In genomic region chr4:90127223-90127705, GRCh38 we compare ENCODE assay signal across 9 cellular contexts. TPM values are rescaled to one million over a fixed set of nuclear protein-coding genes. Genes with fewer than 3 reads are reported as not detected.
DNase-seq lines count a peak whose midpoint lies in the region; ATAC-seq, FAIRE-seq and TF ChIP-seq lines count a peak whose summit lies in the region.
"Had no signal": no experiment of that assay in that cellular context is flagged by ENCODE, and none has a peak within 500 bp of the region (broad histone marks: within the 10 kb centered on the region; RNA-seq: fewer than 3 reads in every experiment).

TSS of gene CCSER1 (plus strand) at chr4:90127394.

- no peaks in the 10 kb centered on the region for H3K36me3 Mint-ChIP-seq in activated T-helper 2 cell treated with anti-CD3 and anti-CD28 coated beads, Interferon-gamma antibody, Interleukin-2, Interleukin-4, amounts not matched to agents 10 μg/mL and 5 μg/mL and 100 μg/mL, durations not matched to agents 14 hours and 24 hours and 36 hours (ENCODE audit: low read depth)
- H3K36me3 Mint-ChIP-seq in nephron (ENCODE audit: low read depth) = no peaks in the 10 kb centered on the region

- DNase-seq in AML-193 (lab: John Stamatoyannopoulos, UW) (peak; percentile 56 to 60), NCI-H82 treated with DMSO at 0.1 percent for 48 hours (lab: John Stamatoyannopoulos, UW; ENCODE audit: unreplicated experiment) (peak; percentile 61), frontal cortex (ENCODE audit: low spot score in 2 of 2) (peak; percentile 34 to 42), upper lobe of left lung (peak; percentile 84 to 94)
- no peak for DNase-seq in activated T-helper 2 cell treated with anti-CD3 and anti-CD28 coated beads, Interferon-gamma antibody, Interleukin-2, Interleukin-4, amounts not matched to agents 10 μg/mL and 5 μg/mL and 100 μg/mL, durations not matched to agents 14 hours and 24 hours and 36 hours (ENCODE audit: low spot score)

- peaks cover 0 to 5% (median 0%) of the 10 kb centered on the region in 4 donors for H3K27me3 ChIP-seq in upper lobe of left lung

- intact Hi-C loops in activated T-helper 2 cell treated with anti-CD3 and anti-CD28 coated beads, Interferon-gamma antibody, Interleukin-2, Interleukin-4, amounts not matched to agents 10 μg/mL and 5 μg/mL and 100 μg/mL, durations not matched to agents 14 hours and 24 hours and 36 hours (cut with micrococcal nuclease) = loop anchor here (5.0 kb wide), 1 partner anchor 290 kb away; the partner anchor contains the start of gene SNCA

- H3K27ac Mint-ChIP-seq in activated T-helper 2 cell treated with anti-CD3 and anti-CD28 coated beads, Interferon-gamma antibody, Interleukin-2, Interleukin-4, amounts not matched to agents 10 μg/mL and 5 μg/mL and 100 μg/mL, durations not matched to agents 14 hours and 24 hours and 36 hours = no peak within 1 kb of the TSS
- peak within 1 kb of the TSS; percentile 71 to 96 (median 83) for H3K27ac Mint-ChIP-seq in nephron

- peak within 1 kb of the TSS; percentile 38 to 77 (median 74) for H3K4me3 ChIP-seq in upper lobe of left lung

- TF ChIP-seq EP300 in upper lobe of left lung (IDR thresholded peaks at IDR 0.05) = no peak

- TF ChIP-seq CTCF in nephron (IDR thresholded peaks at IDR 0.05; ENCODE audit: unreplicated experiment in 3 of 3) (no peak), upper lobe of left lung (IDR thresholded peaks at IDR 0.05) (peak in 1 of 6 experiments; percentile 12)

- no peaks in the 10 kb centered on the region for H3K9me3 Mint-ChIP-seq in activated T-helper 2 cell treated with anti-CD3 and anti-CD28 coated beads, Interferon-gamma antibody, Interleukin-2, Interleukin-4, amounts not matched to agents 10 μg/mL and 5 μg/mL and 100 μg/mL, durations not matched to agents 14 hours and 24 hours and 36 hours
- H3K9me3 Mint-ChIP-seq in nephron = no peaks in the 10 kb centered on the region

- H3K27me3 Mint-ChIP-seq in activated T-helper 2 cell treated with anti-CD3 and anti-CD28 coated beads, Interferon-gamma antibody, Interleukin-2, Interleukin-4, amounts not matched to agents 10 μg/mL and 5 μg/mL and 100 μg/mL, durations not matched to agents 14 hours and 24 hours and 36 hours (ENCODE audit: low read depth) = peaks cover 41% of the 10 kb centered on the region
- H3K27me3 Mint-ChIP-seq in nephron (ENCODE audit: low read depth) = peaks cover 72% of the 10 kb centered on the region

- peak within 1 kb of the TSS; percentile 75 to 83 (median 80) for H3K27ac ChIP-seq in upper lobe of left lung

- H3K4me3 Mint-ChIP-seq in activated T-helper 2 cell treated with anti-CD3 and anti-CD28 coated beads, Interferon-gamma antibody, Interleukin-2, Interleukin-4, amounts not matched to agents 10 μg/mL and 5 μg/mL and 100 μg/mL, durations not matched to agents 14 hours and 24 hours and 36 hours (ENCODE audit: low read depth) = peak within 1 kb of the TSS; percentile 59
- peak within 1 kb of the TSS; percentile 89 to 90 (median 90) for H3K4me3 Mint-ChIP-seq in nephron

- 1 to 5% methylated on average over 13 to 35 of the region's 35 CpGs for WGBS in upper lobe of left lung, 2 donors

- peak in 3 of 4 donors; percentile 61 to 89 (median 73) for TF ChIP-seq POLR2A in upper lobe of left lung (IDR thresholded peaks at IDR 0.05)

- no peak for FAIRE-seq in frontal cortex (lab: Jason Lieb, UNC)
- FAIRE-seq: GM18507 had no signal

- peaks cover 6 to 23% (median 11%) of the 10 kb centered on the region in 4 donors for H3K4me1 ChIP-seq in upper lobe of left lung

- no peaks in the 10 kb centered on the region for H3K36me3 ChIP-seq in upper lobe of left lung

- H3K9me3 ChIP-seq in upper lobe of left lung = no peaks in the 10 kb centered on the region

- peaks cover 13% of the 10 kb centered on the region for H3K4me1 Mint-ChIP-seq in activated T-helper 2 cell treated with anti-CD3 and anti-CD28 coated beads, Interferon-gamma antibody, Interleukin-2, Interleukin-4, amounts not matched to agents 10 μg/mL and 5 μg/mL and 100 μg/mL, durations not matched to agents 14 hours and 24 hours and 36 hours (ENCODE audit: low read depth)
- peaks cover 17% of the 10 kb centered on the region for H3K4me1 Mint-ChIP-seq in nephron

- ATAC-seq in GM19043 (IDR thresholded peaks at IDR 0.05; ENCODE audit: low read depth, unreplicated experiment) (peak; percentile 63), HG03175 (IDR thresholded peaks at IDR 0.05; ENCODE audit: unreplicated experiment) (peak; percentile 75), upper lobe of left lung (ENCODE audit: low FRiP score in 2 of 2) (peak; percentile 95 to 97)

RNA-seq across cellular contexts. Expression of gene CCSER1, which starts in this region (rescaled TPM):
- not detected in 2 replicates for total RNA-seq in activated T-helper 2 cell treated with anti-CD3 and anti-CD28 coated beads, Interferon-gamma antibody, Interleukin-2, Interleukin-4, amounts not matched to agents 10 μg/mL and 5 μg/mL and 100 μg/mL, durations not matched to agents 14 hours and 24 hours and 36 hours
- total RNA-seq in frontal cortex (165 TPM), upper lobe of left lung (10 to 100 TPM in 3 of 6 donors, 1 to 10 TPM in 3; 4.4 to 26.1 (median 13.8) TPM)
